In the genomic region with DNA sequence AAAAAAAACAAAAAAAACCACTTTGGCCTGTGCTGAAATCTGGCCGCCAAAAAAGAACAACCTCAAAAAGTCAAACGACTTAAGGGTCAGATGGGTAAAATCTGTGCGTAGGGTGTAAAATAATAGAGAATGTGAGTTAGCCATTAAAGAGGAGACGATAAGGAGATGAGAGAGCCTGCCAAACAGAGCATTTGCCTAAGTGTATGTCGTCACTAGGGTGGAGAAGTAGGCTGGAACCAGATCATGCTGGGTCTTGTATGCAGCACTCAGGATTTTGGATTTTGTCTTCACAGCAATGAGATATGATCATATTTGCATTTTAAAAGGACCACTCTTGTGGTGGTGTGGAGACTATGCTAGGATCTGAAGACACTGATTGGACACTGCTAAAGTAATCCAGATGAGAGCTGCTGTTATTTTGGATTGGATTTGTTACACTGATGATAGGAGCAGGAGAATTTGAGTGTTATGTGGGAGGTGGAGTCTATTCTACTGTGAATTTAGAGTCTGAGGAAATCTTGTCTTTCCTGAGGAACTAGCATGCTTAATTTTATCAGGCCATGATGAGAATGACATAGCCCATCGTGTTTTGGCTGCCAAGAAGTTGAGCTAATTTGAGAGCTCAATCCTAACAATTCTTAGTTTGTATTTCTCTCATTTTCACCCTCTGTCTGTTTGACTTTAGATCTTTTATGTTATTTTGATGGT, we compare ENCODE assay signal across 22 cellular contexts. TPM values are rescaled to one million over a fixed set of nuclear protein-coding genes. Genes with fewer than 3 reads are reported as not detected.
DNase-seq lines count a peak whose midpoint lies in the region; ATAC-seq, FAIRE-seq and TF ChIP-seq lines count a peak whose summit lies in the region.
"Had no signal": no experiment of that assay in that cellular context is flagged by ENCODE, and none has a peak within 500 bp of the region (broad histone marks: within the 10 kb centered on the region; RNA-seq: fewer than 3 reads in every experiment).

No MANE protein-coding gene starts in this region.

- peak overlapping the region; percentile 2 for H3K4ac ChIP-seq in H1 (replicated peaks; ENCODE audit: insufficient read length, low read depth, low read length)

- H4K91ac ChIP-seq in H1 (replicated peaks; ENCODE audit: insufficient read length, low read length): peak overlapping the region; percentile 20

- no peaks in the 10 kb centered on the region for H3K9me3 ChIP-seq in heart left ventricle
- H3K9me3 ChIP-seq in left ventricle myocardium inferior (replicated peaks): no peaks in the 10 kb centered on the region
- no peaks in the 10 kb centered on the region for H3K9me3 ChIP-seq in H1 (ENCODE audit: insufficient read depth in 2 of 2, low read depth in 1 of 2, low read length in 1 of 2)
- H3K9me3 ChIP-seq in right cardiac atrium (ENCODE audit: control insufficient read depth, low read length): no peaks in the 10 kb centered on the region
- no peaks in the 10 kb centered on the region for H3K9me3 ChIP-seq in suprapubic skin
- H3K9me3 ChIP-seq in aorta (ENCODE audit: control insufficient read depth, low read length): no peaks in the 10 kb centered on the region
- H3K9me3 ChIP-seq: A549 had no signal

- no peak overlapping the region for H3K14ac ChIP-seq in H1 (ENCODE audit: insufficient read length)

- no peak overlapping the region for H3K56ac ChIP-seq in H1 (replicated peaks; ENCODE audit: insufficient read length, low read depth, low read length)

- TF ChIP-seq POLR2A in heart left ventricle (IDR thresholded peaks at IDR 0.05) (no peak), H1 (IDR thresholded peaks at IDR 0.05; ENCODE audit: control extremely low read depth in 1 of 2, low read depth in 2 of 2, low read length in 2 of 2) (no peak), suprapubic skin (IDR thresholded peaks at IDR 0.05) (no peak)

- POLR2A ChIA-PET in H1 (lab: Charles Lee; ENCODE audit: partially characterized antibody): interaction anchor here (1.2 to 2.0 kb wide), 4 partner anchors 18 to 302 kb away, joined by 3 to 5 read pairs (median 4); no protein-coding TSS in a partner anchor

- no peak overlapping the region for H4K5ac ChIP-seq in H1 (ENCODE audit: insufficient read length, low read depth, low read length)

- peak overlapping the region; percentile 87; the same call in 1 of the 2 replicates for H2BK5ac ChIP-seq in H1 (ENCODE audit: low read depth, low read length)

- H3K4me3 Mint-ChIP-seq in T-helper 2 cell treated with Interferon-gamma antibody and Interleukin-4, amounts not matched to agents 5 μg/mL and 100 μg/mL, for 36 hours: no peak overlapping the region
- H3K4me3 Mint-ChIP-seq: CD14-positive monocyte; CD8-positive, alpha-beta T cell had no signal

- no peaks in the 10 kb centered on the region for H3K9me3 Mint-ChIP-seq in T-helper 2 cell treated with Interferon-gamma antibody and Interleukin-4, amounts not matched to agents 5 μg/mL and 100 μg/mL, for 36 hours
- H3K9me3 Mint-ChIP-seq: CD8-positive, alpha-beta T cell; H9 had no signal

- no peak overlapping the region for H2BK15ac ChIP-seq in H1 (ENCODE audit: low read length)

- H3K4me2 ChIP-seq in H1 (ENCODE audit: insufficient read depth in 1 of 2, low read depth in 2 of 2, low read length in 2 of 2): peak overlapping the region in 1 of 2 experiments; percentile 54; a peak in 1 of 4 replicates
- H3K4me2 ChIP-seq: A549 had no signal

- H4K20me1 ChIP-seq in H1 (replicated peaks in 1 of 2; ENCODE audit: control insufficient read depth in 1 of 2, insufficient read depth in 2 of 2, low read length in 2 of 2): no peaks in the 10 kb centered on the region

- peak overlapping the region; percentile 6 for H2BK20ac ChIP-seq in H1 (ENCODE audit: low read length)

- 44 to 59% (median 49%) methylated on average over 6 of the region's 6 CpGs for WGBS in heart left ventricle, 4 donors
- 86% methylated on average over 6 of the region's 6 CpGs; no CpG with 5 or more reads in 1 of the 2 experiments for WGBS in H1 (ENCODE audit: extremely low coverage in 1 of 2, insufficient coverage in 1 of 2, insufficient read length in 1 of 2, insufficient replicate concordance in 2 of 2, low coverage in 1 of 2, low lambda C conversion rate in 2 of 2, missing lambda C conversion rate in 1 of 2), 2 experiments
- WGBS in right cardiac atrium: 40% methylated on average over 6 of the region's 6 CpGs
- 43% methylated on average over 6 of the region's 6 CpGs for WGBS in suprapubic skin
- WGBS in aorta, 2 donors: 74% methylated on average over 6 of the region's 6 CpGs

- no peak overlapping the region for H3K23ac ChIP-seq in H1 (ENCODE audit: insufficient read length)

- H3K79me2 ChIP-seq in H1 (ENCODE audit: control insufficient read depth in 1 of 2, insufficient read depth in 2 of 2, low read length in 2 of 2): no peaks in the 10 kb centered on the region

- no peak overlapping the region for H3K27ac Mint-ChIP-seq in T-helper 2 cell treated with Interferon-gamma antibody and Interleukin-4, amounts not matched to agents 5 μg/mL and 100 μg/mL, for 36 hours
- H3K27ac Mint-ChIP-seq: CD14-positive monocyte; CD8-positive, alpha-beta T cell had no signal

- intact Hi-C loops in heart left ventricle (cut with DNase I): no loop called here
- intact Hi-C loops in left ventricle myocardium inferior (cut with micrococcal nuclease): no loop called here
- intact Hi-C loops in right cardiac atrium (cut with DNase I): no loop called here
- intact Hi-C loops in aorta (cut with DNase I): no loop called here

- TF ChIP-seq EP300 in H1 (IDR thresholded peaks at IDR 0.05; ENCODE audit: borderline replicate concordance in 1 of 2, low read depth in 2 of 2, low read length in 2 of 2): no peak
- no peak for TF ChIP-seq EP300 in suprapubic skin (IDR thresholded peaks at IDR 0.05)

- H3K27ac ChIP-seq in heart left ventricle (no peak overlapping the region), left ventricle myocardium inferior (replicated peaks) (no peak overlapping the region), H1 (ENCODE audit: low read depth, low read length) (no peak overlapping the region), right cardiac atrium (ENCODE audit: low read length) (no peak overlapping the region), suprapubic skin (peak overlapping the region; percentile 48), aorta (ENCODE audit: low read depth in 1 of 2, low read length in 2 of 2) (no peak overlapping the region)
- H3K27ac ChIP-seq: A549, GM23248 had no signal

- H2AFZ ChIP-seq in H1 (ENCODE audit: low read length): 0 out of 2 replicates have a peak overlapping the region, but pooled peaks have one; percentile 77
- H2AFZ ChIP-seq: GM23248 had no signal

- H3K36me3 Mint-ChIP-seq in T-helper 2 cell treated with Interferon-gamma antibody and Interleukin-4, amounts not matched to agents 5 μg/mL and 100 μg/mL, for 36 hours (ENCODE audit: low read depth): no peaks in the 10 kb centered on the region
- H3K36me3 Mint-ChIP-seq: CD14-positive monocyte; CD8-positive, alpha-beta T cell had no signal

- H3K23me2 ChIP-seq in H1 (ENCODE audit: low read depth, low read length): peaks cover 2% of the 10 kb centered on the region

- no peak for TF ChIP-seq RAD21 in H1 (IDR thresholded peaks at IDR 0.05 in 1 of 2, conservative IDR thresholded peaks at IDR 0.05 in 1 of 2; ENCODE audit: low read depth in 2 of 2, low read length in 2 of 2)

- H3K4me3 ChIP-seq in heart left ventricle: no peak overlapping the region
- no peak overlapping the region for H3K4me3 ChIP-seq in left ventricle myocardium inferior
- no peak overlapping the region for H3K4me3 ChIP-seq in H1 (ENCODE audit: extremely low read depth in 1 of 4, insufficient read depth in 2 of 4, low read depth in 3 of 4, low read length in 4 of 4)
- H3K4me3 ChIP-seq in right cardiac atrium (ENCODE audit: low read length): no peak overlapping the region
- H3K4me3 ChIP-seq in suprapubic skin: no peak overlapping the region
- no peak overlapping the region for H3K4me3 ChIP-seq in aorta (ENCODE audit: low read length in 2 of 2)
- H3K4me3 ChIP-seq: A549, GM23248 had no signal

- FAIRE-seq in H1 (lab: Jason Lieb, UNC): no peak
- FAIRE-seq: A549, D721Med, G401.6, GM12891 had no signal

- no peaks in the 10 kb centered on the region for H3K27me3 ChIP-seq in heart left ventricle
- H3K27me3 ChIP-seq in left ventricle myocardium inferior (ENCODE audit: low read depth): no peaks in the 10 kb centered on the region
- H3K27me3 ChIP-seq in H1 (replicated peaks in 1 of 4; ENCODE audit: control insufficient read depth in 3 of 4, extremely low read depth in 1 of 4, insufficient read depth in 3 of 4, low read length in 3 of 4): no peaks in the 10 kb centered on the region
- no peaks in the 10 kb centered on the region for H3K27me3 ChIP-seq in right cardiac atrium (ENCODE audit: control insufficient read depth, insufficient read depth)
- H3K27me3 ChIP-seq in suprapubic skin: no peaks in the 10 kb centered on the region
- H3K27me3 ChIP-seq in aorta (ENCODE audit: control insufficient read depth in 1 of 2, insufficient read depth in 2 of 2, low read length in 1 of 2): no peaks in the 10 kb centered on the region

- H2BK120ac ChIP-seq in H1 (replicated peaks; ENCODE audit: low read depth, low read length): peak overlapping the region; percentile 25

- no peaks in the 10 kb centered on the region for H3K4me1 Mint-ChIP-seq in T-helper 2 cell treated with Interferon-gamma antibody and Interleukin-4, amounts not matched to agents 5 μg/mL and 100 μg/mL, for 36 hours (ENCODE audit: low read depth)
- H3K4me1 Mint-ChIP-seq: CD14-positive monocyte had no signal

- no peaks in the 10 kb centered on the region for H3K4me1 ChIP-seq in heart left ventricle
- H3K4me1 ChIP-seq in left ventricle myocardium inferior: no peaks in the 10 kb centered on the region
- H3K4me1 ChIP-seq in H1 (replicated peaks in 1 of 4; ENCODE audit: control insufficient read depth in 3 of 4, insufficient read depth in 4 of 4, low read length in 3 of 4): peaks cover 0 to 12% (median 10%) of the 10 kb centered on the region in 4 experiments; a peak in 6 of 7 replicates
- H3K4me1 ChIP-seq in right cardiac atrium (ENCODE audit: control insufficient read depth, insufficient read depth, low read length): no peaks in the 10 kb centered on the region
- peaks cover 16% of the 10 kb centered on the region for H3K4me1 ChIP-seq in suprapubic skin
- H3K4me1 ChIP-seq in aorta (ENCODE audit: control insufficient read depth in 1 of 2, insufficient read depth in 2 of 2, low read length in 2 of 2): no peaks in the 10 kb centered on the region
- H3K4me1 ChIP-seq: A549 had no signal

- ATAC-seq in heart left ventricle (peak in 3 of 4 donors; percentile 32 to 82 (median 58)), right cardiac atrium (peak; percentile 80 to 90), aorta (ENCODE audit: low FRiP score) (no peak)
- ATAC-seq: A549; CD8-positive, alpha-beta T cell had no signal

- H3K36me3 ChIP-seq in heart left ventricle (no peaks in the 10 kb centered on the region), left ventricle myocardium inferior (no peaks in the 10 kb centered on the region), H1 (ENCODE audit: control insufficient read depth in 2 of 4, insufficient read depth in 4 of 4, low read length in 3 of 4) (no peaks in the 10 kb centered on the region), suprapubic skin (no peaks in the 10 kb centered on the region), aorta (ENCODE audit: control insufficient read depth in 1 of 2, insufficient read depth in 2 of 2, low read length in 1 of 2) (no peaks in the 10 kb centered on the region)

- peak overlapping the region; percentile 34 for H3K18ac ChIP-seq in H1 (ENCODE audit: extremely low read depth, low read length)

- H4K8ac ChIP-seq in H1 (ENCODE audit: extremely low read depth, insufficient read depth, low read length): no peak overlapping the region

- H3K9ac ChIP-seq in H1 (replicated peaks in 1 of 4; ENCODE audit: extremely low read depth in 1 of 4, low read depth in 3 of 4, low read length in 3 of 4): no peak overlapping the region
- H3K9ac ChIP-seq: GM23248 had no signal

- peaks cover 12% of the 10 kb centered on the region for H3K27me3 Mint-ChIP-seq in T-helper 2 cell treated with Interferon-gamma antibody and Interleukin-4, amounts not matched to agents 5 μg/mL and 100 μg/mL, for 36 hours (ENCODE audit: low read depth)

- H2BK12ac ChIP-seq in H1 (ENCODE audit: low read depth, low read length): 0 out of 2 replicates have a peak overlapping the region, but pooled peaks have one; percentile 10

- no peaks in the 10 kb centered on the region for H3K79me1 ChIP-seq in H1 (ENCODE audit: low read depth, low read length)

- no peak for DNase-seq in heart left ventricle
- DNase-seq in left ventricle myocardium inferior: no peak
- DNase-seq in H1 (ENCODE audit: low read depth in 1 of 2, low spot score in 2 of 2): no peak
- no peak for DNase-seq in right cardiac atrium
- DNase-seq in suprapubic skin (ENCODE audit: low spot score in 2 of 2): no peak
- no peak for DNase-seq in aorta
- DNase-seq in Ammon's horn (ENCODE audit: low spot score): no peak
- DNase-seq in T-helper 2 cell treated with Interferon-gamma antibody and Interleukin-4, amounts not matched to agents 5 μg/mL and 100 μg/mL, for 36 hours (ENCODE audit: low spot score): no peak
- DNase-seq: CD8-positive, alpha-beta T cell; COR-L47; DMS153; DMS79 treated with DMSO at 0.1 percent for 48 hours; EL; GM23248 had no signal

- CTCF ChIA-PET in H1 (lab: Charles Lee; ENCODE audit: partially characterized antibody): interaction anchor here (0.7 to 1.4 kb wide), 3 partner anchors 26 to 997 kb away, joined by 3 to 4 read pairs (median 3); no protein-coding TSS in a partner anchor

- peak overlapping the region; percentile 2; the same call in 1 of the 2 replicates for H2AK5ac ChIP-seq in H1 (ENCODE audit: low read depth, low read length)

- TF ChIP-seq CTCF in heart left ventricle (IDR thresholded peaks at IDR 0.05): no peak
- no peak for TF ChIP-seq CTCF in left ventricle myocardium inferior (IDR thresholded peaks at IDR 0.05; ENCODE audit: borderline replicate concordance)
- TF ChIP-seq CTCF in H1 (IDR thresholded peaks at IDR 0.05; ENCODE audit: control extremely low read depth in 1 of 3, insufficient read depth in 1 of 3, low read depth in 1 of 3, low read length in 3 of 3): no peak
- no peak for TF ChIP-seq CTCF in suprapubic skin (IDR thresholded peaks at IDR 0.05)

RNA-seq across cellular contexts. Expression of a gene that starts 24.8 kb away (rescaled TPM):
- total RNA-seq in heart left ventricle (under 1 TPM in 2 of 9 donors, not detected in 7; 0.32 to 0.45 TPM), left ventricle myocardium inferior (0.14 TPM), right cardiac atrium (under 1 TPM; 0.11 to 0.65 (median 0.21) TPM), suprapubic skin (1 to 10 TPM in 1 of 4 donors, under 1 TPM in 2, not detected in 1; 0.40 to 1.1 (median 0.76) TPM), aorta (under 1 TPM; 0.19 to 0.27 TPM)
- polyA plus RNA-seq in heart left ventricle (not detected), H1 (2011; rRNA removed) (0.05 and 0.06 TPM in 2 replicates), right cardiac atrium (0.38 TPM), aorta (not detected)
- total RNA-seq in H1 (2021; fragmentation: NEBNext Ultra II Directional; extraction: Animal tissue kit (Norgen Biotek cat#: 25700)): not detected in 2 replicates
- 0.06 TPM for polyA plus RNA-seq in H1 (2011; cell fraction: cytosol; rRNA removed)
- polyA plus RNA-seq in H1 (2011; cell fraction: nucleus; rRNA removed): 0.04 TPM
- polyA plus RNA-seq in H1 (2012, experiment 1 of 2): 0.05 to 0.15 TPM (median 0.10 TPM) in 4 replicates
- not detected for polyA plus RNA-seq in H1 (2012, experiment 2 of 2)
- polyA plus RNA-seq in H1 (2013, experiment 1 of 2): 0.14 TPM
- polyA plus RNA-seq in H1 (2013, experiment 2 of 2): 0.13 TPM
- polyA minus RNA-seq in H1 (2011; rRNA and poly(A)+ RNA removed): 0.07 TPM in 1 of 2 replicates, not detected in the other
- not detected for polyA minus RNA-seq in H1 (2011; cell fraction: cytosol; rRNA and poly(A)+ RNA removed)
- 0.20 TPM for polyA minus RNA-seq in H1 (2011; cell fraction: nucleus; rRNA and poly(A)+ RNA removed)
- total RNA-seq: CD8-positive, alpha-beta T cell; GM23248; H9 had no signal
- polyA plus RNA-seq: A549, AG04450, BJ, CD14-positive monocyte, GM23248 had no signal
